ENCODE assay signal across 8 cellular contexts in genomic region chr13:114065926-114066774, GRCh38.
DNase-seq lines count a peak whose midpoint lies in the region; ATAC-seq and TF ChIP-seq lines count a peak whose summit lies in the region.

No MANE protein-coding gene starts in this region.

- H3K36me3 ChIP-seq in SK-N-MC (ENCODE audit: insufficient read depth, low read length) (no peaks in the 10 kb centered on the region), esophagus (ENCODE audit: control insufficient read depth in 2 of 2, insufficient read depth in 2 of 2, low read length in 1 of 2) (no peaks in the 10 kb centered on the region), spleen (peaks cover 0 to 5% (median under 1%) of the 10 kb centered on the region in 6 donors), H7 (replicated peaks; ENCODE audit: control insufficient read depth, insufficient read depth, low read length) (no peaks in the 10 kb centered on the region)

- peak overlapping the region; percentile 84 for H3K27ac ChIP-seq in SK-N-MC
- peak overlapping the region; percentile 89 to 91 for H3K27ac ChIP-seq in esophagus (ENCODE audit: low read depth in 2 of 2, low read length in 1 of 2)
- peak overlapping the region; percentile 43 to 96 (median 92) for H3K27ac ChIP-seq in spleen

- peaks cover 0 to 26% of the 10 kb centered on the region in 2 donors for H3K4me1 ChIP-seq in esophagus (ENCODE audit: control insufficient read depth in 2 of 2, insufficient read depth in 2 of 2, low read length in 1 of 2)
- H3K4me1 ChIP-seq in spleen, result peaks cover 62 to 79% (median 70%) of the 10 kb centered on the region in 6 donors

- no peaks in the 10 kb centered on the region for H3K9me3 ChIP-seq in SK-N-MC (ENCODE audit: low read depth, low read length)
- no peaks in the 10 kb centered on the region for H3K9me3 ChIP-seq in esophagus (ENCODE audit: control insufficient read depth in 2 of 2, insufficient read depth in 1 of 2, low read depth in 1 of 2, low read length in 1 of 2)
- no peaks in the 10 kb centered on the region for H3K9me3 ChIP-seq in spleen

- 74 to 77% methylated on average over 35 of the region's 35 CpGs for WGBS in esophagus, 2 donors
- WGBS in spleen, 5 donors, result 47 to 64% (median 54%) methylated on average over 27 to 35 of the region's 35 CpGs

- no peak for TF ChIP-seq POLR2A in spleen (IDR thresholded peaks at IDR 0.05)

- ATAC-seq in GM19025 (IDR thresholded peaks at IDR 0.05; ENCODE audit: low read depth, unreplicated experiment) (peak; percentile 1), GM18520 (IDR thresholded peaks at IDR 0.05; ENCODE audit: unreplicated experiment) (no peak), GM18519 (IDR thresholded peaks at IDR 0.05; ENCODE audit: low FRiP score, unreplicated experiment) (no peak)

- H3K27me3 ChIP-seq in esophagus (ENCODE audit: control insufficient read depth in 1 of 2, insufficient read depth in 2 of 2, low read length in 2 of 2) (no peaks in the 10 kb centered on the region), spleen (replicated peaks in 1 of 7) (no peaks in the 10 kb centered on the region), H7 (ENCODE audit: control insufficient read depth, insufficient read depth, low read length) (no peaks in the 10 kb centered on the region)

- H3K9ac ChIP-seq in SK-N-MC (ENCODE audit: insufficient read length), result no peak overlapping the region

- DNase-seq in SK-N-MC (ENCODE audit: low read depth, low spot score) (no peak), spleen (peak; percentile 85), NCI-H1417 (lab: John Stamatoyannopoulos, UW) (no peak), H7 (no peak)

- TF ChIP-seq CTCF in spleen (IDR thresholded peaks at IDR 0.05 in 8 of 11, conservative IDR thresholded peaks at IDR 0.05 in 3 of 11), result no peak

- H3K4me3 ChIP-seq in SK-N-MC (no peak overlapping the region), esophagus (ENCODE audit: low read depth in 1 of 2, low read length in 2 of 2) (no peak overlapping the region), spleen (peak overlapping the region in 6 of 8 donors; percentile 28 to 67 (median 34)), H7 (ENCODE audit: insufficient read depth, low read depth, low read length) (no peak overlapping the region)

- intact Hi-C loops in spleen (cut with DNase I; ENCODE audit: low total_unique reads), result no loop called here

Comparison
In these comparisons a context has a peak if more than half of its experiments do, and no peak if none do; other contexts are left out.
1. H3K4me3 ChIP-seq: peak in spleen (6 of 8); none in SK-N-MC (single experiment), esophagus (0 of 2) and H7 (single experiment).
2. Peak in every context shown above with its lines, with median percentiles within 50 percentile points of each other: H3K27ac ChIP-seq.